ENCODE assay signal across 23 cellular contexts in the genomic region with DNA sequence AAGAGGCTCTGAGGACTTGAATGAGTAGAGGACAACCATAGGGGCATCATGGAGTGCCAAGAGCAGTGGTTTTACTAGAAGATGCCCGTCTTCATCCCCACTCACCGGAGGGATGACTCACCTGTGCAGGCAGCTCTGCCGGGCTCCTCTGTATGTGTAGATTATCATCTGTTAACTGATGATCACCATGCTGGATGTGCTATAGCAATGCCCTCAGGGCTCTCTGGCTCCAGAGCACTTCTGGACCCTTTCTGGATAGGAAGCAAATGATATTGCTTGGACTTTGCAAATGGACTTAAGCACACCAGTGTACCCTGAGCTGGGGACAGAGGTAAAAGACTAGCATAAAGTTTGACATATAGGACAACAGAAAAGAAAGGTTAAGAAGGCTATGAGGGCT. TPM values are rescaled to one million over a fixed set of nuclear protein-coding genes. Genes with fewer than 3 reads are reported as not detected.
A peak's percentile ranks its signal among the peaks of the same experiment; 100 is the strongest.
DNase-seq lines count a peak whose midpoint lies in the region; ATAC-seq, FAIRE-seq and TF ChIP-seq lines count a peak whose summit lies in the region.
"Had no signal": no experiment of that assay in that cellular context is flagged by ENCODE, and none has a peak within 500 bp of the region (broad histone marks: within the 10 kb centered on the region; RNA-seq: fewer than 3 reads in every experiment).

No MANE protein-coding gene starts in this region.

- H3K4me1 Mint-ChIP-seq in Caco-2 (ENCODE audit: low read depth, unreplicated experiment), result peaks cover 16% of the 10 kb centered on the region
- peaks cover 25% of the 10 kb centered on the region for H3K4me1 Mint-ChIP-seq in progenitor cell of endocrine pancreas (ENCODE audit: low read depth)

- H3K4me1 ChIP-seq in Caco-2 (peaks cover 38% of the 10 kb centered on the region), endothelial cell of umbilical vein (ENCODE audit: control insufficient read depth, extremely low read depth, insufficient read depth, low read length) (peaks cover 8% of the 10 kb centered on the region)

- no peak for FAIRE-seq in endothelial cell of umbilical vein (lab: Jason Lieb, UNC)
- FAIRE-seq: astrocyte had no signal

- H3K79me2 ChIP-seq in endothelial cell of umbilical vein (ENCODE audit: control insufficient read depth, insufficient read depth, low read length), result no peaks in the 10 kb centered on the region

- H3K9me3 Mint-ChIP-seq in Caco-2 (ENCODE audit: unreplicated experiment) (peaks cover 7% of the 10 kb centered on the region), progenitor cell of endocrine pancreas (ENCODE audit: low read depth) (peaks cover 18% of the 10 kb centered on the region)
- H3K9me3 Mint-ChIP-seq: activated B cell treated with CpG ODN at 0.5 μM for 24 hours had no signal

- H3K9me3 ChIP-seq in Caco-2 (no peaks in the 10 kb centered on the region), endothelial cell of umbilical vein (replicated peaks; ENCODE audit: control insufficient read depth, insufficient read depth, low read length) (no peaks in the 10 kb centered on the region)

- no peak overlapping the region for H3K4me2 ChIP-seq in endothelial cell of umbilical vein (ENCODE audit: insufficient read depth, low read length)

- dilution Hi-C loops in endothelial cell of umbilical vein (cut with MboI; ENCODE audit: extremely low pct_ligation_motif_present, low sequenced_read_pairs), result no loop called here

- TF ChIP-seq POLR2A in endothelial cell of umbilical vein (IDR thresholded peaks at IDR 0.05; ENCODE audit: low read depth, low read length) (no peak), erythroblast (IDR thresholded peaks at IDR 0.05; ENCODE audit: low read length) (no peak)

- peak overlapping the region; percentile 89 for H3K27ac Mint-ChIP-seq in Caco-2 (ENCODE audit: unreplicated experiment)
- H3K27ac Mint-ChIP-seq in progenitor cell of endocrine pancreas, result peak overlapping the region; percentile 88
- H3K27ac Mint-ChIP-seq: activated B cell treated with CpG ODN at 0.5 μM for 24 hours; CD4-positive, alpha-beta memory T cell; T-helper 2 cell treated with Interferon-gamma antibody and Interleukin-4, amounts not matched to agents 5 μg/mL and 100 μg/mL, for 36 hours had no signal

- no peak overlapping the region for H3K9ac ChIP-seq in endothelial cell of umbilical vein (replicated peaks; ENCODE audit: extremely low read depth, insufficient read depth, low read length)

- ATAC-seq in HG03565 (IDR thresholded peaks at IDR 0.05; ENCODE audit: unreplicated experiment), result no peak
- ATAC-seq: activated T-cell treated with anti-CD3 and anti-CD28 coated beads, Interleukin-2, amount 50 U/mL, for 4 hours had no signal

- peaks cover 10% of the 10 kb centered on the region for H3K36me3 Mint-ChIP-seq in Caco-2 (ENCODE audit: insufficient read depth, unreplicated experiment)
- peaks cover 2% of the 10 kb centered on the region for H3K36me3 Mint-ChIP-seq in progenitor cell of endocrine pancreas (ENCODE audit: insufficient read depth)
- H3K36me3 Mint-ChIP-seq: CD4-positive, alpha-beta memory T cell had no signal

- H2AFZ ChIP-seq in endothelial cell of umbilical vein (ENCODE audit: low read depth, low read length), result no peak overlapping the region

- intact Hi-C loops in Caco-2 (cut with micrococcal nuclease; ENCODE audit: unreplicated experiment), result loop anchor here (10.0 kb wide), 1 partner anchor 251 kb away; no protein-coding TSS in a partner anchor
- intact Hi-C loops in endothelial cell of umbilical vein (cut with micrococcal nuclease), result no loop called here

- peak overlapping the region; percentile 5 for H3K4me3 Mint-ChIP-seq in Caco-2 (ENCODE audit: unreplicated experiment)
- no peak overlapping the region for H3K4me3 Mint-ChIP-seq in progenitor cell of endocrine pancreas (ENCODE audit: low read depth)
- H3K4me3 Mint-ChIP-seq: activated B cell treated with CpG ODN at 0.5 μM for 24 hours; activated naive CD4-positive, alpha-beta T cell treated with anti-CD3 and anti-CD28 coated beads, Interleukin-2, amount 50 U/mL, for 24 hours; activated T-cell treated with anti-CD3 and anti-CD28 coated beads, Interleukin-2, amount 50 U/mL, for 4 hours; T-helper 2 cell treated with Interferon-gamma antibody and Interleukin-4, amounts not matched to agents 5 μg/mL and 100 μg/mL, for 36 hours had no signal

- CTCF ChIA-PET in Caco-2 (lab: Charles Lee), result no interaction called here
- CTCF ChIA-PET in endothelial cell of umbilical vein (lab: Charles Lee), result no interaction called here

- H3K27me3 Mint-ChIP-seq in Caco-2 (ENCODE audit: insufficient read depth, unreplicated experiment), result no peaks in the 10 kb centered on the region
- no peaks in the 10 kb centered on the region for H3K27me3 Mint-ChIP-seq in progenitor cell of endocrine pancreas
- H3K27me3 Mint-ChIP-seq: activated B cell treated with CpG ODN at 0.5 μM for 24 hours; activated naive CD4-positive, alpha-beta T cell treated with anti-CD3 and anti-CD28 coated beads, Interleukin-2, amount 50 U/mL, for 24 hours; CD4-positive, alpha-beta memory T cell had no signal

- no peaks in the 10 kb centered on the region for H3K9me1 ChIP-seq in endothelial cell of umbilical vein (replicated peaks; ENCODE audit: control insufficient read depth, extremely low read depth, insufficient read depth, low read length)

- POLR2A ChIA-PET in Caco-2 (lab: Charles Lee) (no interaction called here), endothelial cell of umbilical vein (lab: Charles Lee) (no interaction called here)

- TF ChIP-seq CTCF in Caco-2 (IDR thresholded peaks at IDR 0.05; ENCODE audit: insufficient read depth in 1 of 2, low read depth in 1 of 2, low read length in 1 of 2, severe bottlenecking in 1 of 2, unreplicated experiment in 1 of 2) (no peak), endothelial cell of umbilical vein (IDR thresholded peaks at IDR 0.05; ENCODE audit: extremely low read depth in 1 of 2, insufficient read depth in 1 of 2, low read depth in 1 of 2, low read length in 2 of 2) (no peak), progenitor cell of endocrine pancreas (IDR thresholded peaks at IDR 0.05; ENCODE audit: unreplicated experiment) (no peak)

- H3K36me3 ChIP-seq in Caco-2 (ENCODE audit: control insufficient read depth, insufficient read depth, low read length) (no peaks in the 10 kb centered on the region), endothelial cell of umbilical vein (ENCODE audit: control insufficient read depth in 2 of 2, extremely low read depth in 1 of 2, insufficient read depth in 2 of 2, low read length in 2 of 2) (no peaks in the 10 kb centered on the region)

- no peak overlapping the region for H3K27ac ChIP-seq in endothelial cell of umbilical vein (ENCODE audit: insufficient read depth, low read depth, low read length)

- H3K4me3 ChIP-seq in Caco-2 (ENCODE audit: low read depth, low read length) (no peak overlapping the region), endothelial cell of umbilical vein (replicated peaks in 1 of 3; ENCODE audit: insufficient read depth in 1 of 3, low read depth in 1 of 3, low read length in 3 of 3) (no peak overlapping the region)

- no peaks in the 10 kb centered on the region for H3K27me3 ChIP-seq in Caco-2 (replicated peaks; ENCODE audit: control insufficient read depth, insufficient read depth, low read length)
- H3K27me3 ChIP-seq in endothelial cell of umbilical vein (ENCODE audit: control insufficient read depth in 2 of 2, insufficient read depth in 2 of 2, low read length in 2 of 2), result no peaks in the 10 kb centered on the region

- BruUV-seq in Caco-2 (replicated peaks; lab: Mats Ljungman, UMichigan), result no TSS peak
- BruUV-seq in endothelial cell of umbilical vein (replicated peaks; lab: Mats Ljungman, UMichigan), result no TSS peak

- DNase-seq in Caco-2, result no peak
- DNase-seq in M059J (ENCODE audit: low read depth), result peak; percentile 53
- DNase-seq in endothelial cell of umbilical vein (ENCODE audit: low read depth, low spot score), result no peak
- no peak for DNase-seq in progenitor cell of endocrine pancreas (ENCODE audit: low spot score, unreplicated experiment)
- no peak for DNase-seq in NCI-H526 (lab: John Stamatoyannopoulos, UW)
- DNase-seq in activated gamma-delta T cell treated with Interleukin-2 at 50 U/mL for 16 hours, result no peak
- DNase-seq in erythroblast (lab: John Stamatoyannopoulos, UW), result no peak
- DNase-seq: activated B cell treated with CpG ODN at 0.5 μM for 24 hours; activated T-cell treated with anti-CD3 and anti-CD28 coated beads, Interleukin-2, amount 50 U/mL, for 4 hours; CD4-positive, alpha-beta memory T cell; DMS79; effector CD4-positive, alpha-beta T cell; GOT3; head of caudate nucleus; KG1; NCI-H187 treated with DMSO at 0.1 percent for 48 hours; stimulated activated CD4-positive, alpha-beta T cell treated with anti-CD3 and anti-CD28 coated beads, Interleukin-12 subunit alpha, Interleukin-12 subunit beta, amount 100 ng/mL, for 4 hours; stimulated activated CD8-positive, alpha-beta memory T cell treated with anti-CD3 and anti-CD28 coated beads, Interleukin-4, amount 100 ng/mL, for 48 hours; substantia nigra had no signal

- H4K20me1 ChIP-seq in endothelial cell of umbilical vein (replicated peaks; ENCODE audit: control insufficient read depth, extremely low read depth, insufficient read depth, low read length), result no peaks in the 10 kb centered on the region

TF ChIP-seq in endothelial cell of umbilical vein, 7 proteins besides CTCF, POLR2A, EP300 and RAD21:
- TF ChIP-seq JUN (IDR thresholded peaks at IDR 0.05; ENCODE audit: borderline replicate concordance, insufficient read depth, insufficient read length, low read depth) (peak; percentile 9), MYC (IDR thresholded peaks at IDR 0.05; ENCODE audit: low read depth, low read length) (no peak), FOS (IDR thresholded peaks at IDR 0.05; ENCODE audit: borderline replicate concordance, insufficient read depth, low read length) (no peak), POLR2AphosphoS5 (IDR thresholded peaks at IDR 0.05; ENCODE audit: insufficient read depth, low read depth, low read length) (no peak)
TF ChIP-seq in endothelial cell of umbilical vein: peak in this region for 1.

RNA-seq across cellular contexts. Expression of a gene that starts 10.2 kb away (rescaled TPM):
- total RNA-seq in Caco-2 (2022) (40.5 and 41.9 TPM in 2 replicates), endothelial cell of umbilical vein (250 and 259 TPM in 2 replicates), progenitor cell of endocrine pancreas (21.1 and 21.2 TPM in 2 replicates)
- total RNA-seq in M059J (2014; rRNA removed; shearing (Covaris generic)), result 21.2 and 27.1 TPM in 2 replicates
- polyA plus RNA-seq in endothelial cell of umbilical vein, result 203 and 227 TPM in 2 replicates
- 180 and 183 TPM in 2 replicates for polyA plus RNA-seq in endothelial cell of umbilical vein (2011; cell fraction: cytosol; rRNA removed)
- 156 and 180 TPM in 2 replicates for polyA plus RNA-seq in endothelial cell of umbilical vein (2011; cell fraction: nucleus; rRNA removed)
- 157 and 193 TPM in 2 replicates for polyA plus RNA-seq in endothelial cell of umbilical vein (2012)
- polyA minus RNA-seq in endothelial cell of umbilical vein, result 448 and 461 TPM in 2 replicates
- polyA minus RNA-seq in endothelial cell of umbilical vein (2011; cell fraction: cytosol; rRNA and poly(A)+ RNA removed), result 8.2 TPM
- 268 and 339 TPM in 2 replicates for polyA minus RNA-seq in endothelial cell of umbilical vein (2011; cell fraction: nucleus; rRNA and poly(A)+ RNA removed)
